7 cellular contexts compared by ENCODE assay signal in the genomic region with DNA sequence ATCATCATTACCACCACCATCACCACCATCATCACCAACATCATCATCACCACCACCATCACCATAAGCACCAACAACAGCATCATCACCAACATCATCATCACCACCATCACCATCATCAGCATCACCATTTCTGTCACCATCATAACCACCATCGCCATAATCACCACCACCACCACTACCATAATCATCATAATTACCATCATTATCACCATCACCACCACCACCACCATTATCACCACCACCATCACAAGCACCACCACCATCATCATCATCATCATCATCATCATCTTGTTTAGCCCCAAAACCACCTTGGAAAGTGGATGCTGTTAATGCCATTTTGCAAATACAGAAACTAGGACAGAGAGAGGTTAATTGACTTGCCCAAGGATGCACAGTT. TPM values are rescaled to one million over a fixed set of nuclear protein-coding genes. Genes with fewer than 3 reads are reported as not detected.
"Had no signal": no experiment of that assay in that cellular context is flagged by ENCODE, and none has a peak within 500 bp of the region (broad histone marks: within the 10 kb centered on the region; RNA-seq: fewer than 3 reads in every experiment).

No MANE protein-coding gene starts in this region.

- DNase-seq: GDM1, GF-D8 had no signal

- H3K4me3 ChIP-seq: GM12878 had no signal

- FAIRE-seq: G401.6, GM12878, GM12892, GM18507, GM19239 had no signal

- ATAC-seq: GM12878 had no signal

RNA-seq across cellular contexts. Expression of a gene that starts 22.5 kb away (rescaled TPM):
- polyA plus RNA-seq: GM12878 had no signal
